22 cellular contexts compared by ENCODE assay signal in genomic region chr10:98610855-98611254, GRCh38.
A peak's percentile ranks its signal among the peaks of the same experiment; 100 is the strongest.
DNase-seq lines count a peak whose midpoint lies in the region; ATAC-seq lines count a peak whose summit lies in the region.
"Had no signal": no experiment of that assay in that cellular context is flagged by ENCODE, and none has a peak within 500 bp of the region (broad histone marks: within the 10 kb centered on the region; RNA-seq: fewer than 3 reads in every experiment).

No MANE protein-coding gene starts in this region.

- ATAC-seq in Right ventricle myocardium inferior = peak; percentile 46
- no peak for ATAC-seq in HG02623 (IDR thresholded peaks at IDR 0.05; ENCODE audit: unreplicated experiment)
- ATAC-seq: activated naive CD8-positive, alpha-beta T cell treated with anti-CD3 and anti-CD28 coated beads, Interleukin-2, amount 50 U/mL, for 24 hours; activated T-cell treated with anti-CD3 and anti-CD28 coated beads, Interleukin-2, amount 50 U/mL, for 72 hours had no signal

- intact Hi-C loops in Right ventricle myocardium inferior (cut with DNase I) = no loop called here
- intact Hi-C loops in cardiac septum (cut with DNase I) = no loop called here
- intact Hi-C loops in posterior cingulate gyrus (cut with DNase I) = no loop called here

- no peak for DNase-seq in Right ventricle myocardium inferior (ENCODE audit: missing footprints)
- DNase-seq in cardiac septum (ENCODE audit: low spot score) = no peak
- DNase-seq in left kidney (ENCODE audit: low read depth, low spot score) = peak; percentile 61
- DNase-seq in posterior cingulate gyrus = peak in 8 of 10 donors; percentile 31 to 95 (median 66)
- no peak for DNase-seq in DMS79 treated with DMSO at 0.1 percent for 48 hours (lab: John Stamatoyannopoulos, UW)
- no peak for DNase-seq in OCI-M1 (lab: John Stamatoyannopoulos, UW)
- DNase-seq in SW480 (ENCODE audit: low spot score) = no peak
- DNase-seq: activated CD4-positive, alpha-beta T cell treated with anti-CD3 and anti-CD28 coated beads, Interleukin-2, amount 50 U/mL, for 48 hours; activated CD4-positive, CD25-positive, alpha-beta regulatory T cell treated with anti-CD3 and anti-CD28 coated beads, Interleukin-2, amount 50 U/mL, for 72 hours; activated naive CD4-positive, alpha-beta T cell; activated naive CD8-positive, alpha-beta T cell treated with anti-CD3 and anti-CD28 coated beads, Interleukin-2, amount 50 U/mL, for 24 hours; activated T-cell treated with anti-CD3 and anti-CD28 coated beads, Interleukin-2, amount 50 U/mL, for 72 hours; COR-L47; DMS53; GDM1; H9; NCI-H1930; NCI-H2171 treated with DMSO at 0.1 percent for 48 hours; NCI-H510A; nucleus accumbens; T-helper 2 cell had no signal

Comparison
In these comparisons a context has a peak if more than half of its experiments do, and no peak if none do; other contexts are left out.
1. DNase-seq: peak in left kidney (single experiment) and posterior cingulate gyrus (8 of 10); none in Right ventricle myocardium inferior (single experiment), cardiac septum (single experiment), DMS79 treated with DMSO at 0.1 percent for 48 hours (single experiment), OCI-M1 (single experiment) and SW480 (single experiment).